9 cellular contexts compared by ENCODE assay signal in the genomic region with DNA sequence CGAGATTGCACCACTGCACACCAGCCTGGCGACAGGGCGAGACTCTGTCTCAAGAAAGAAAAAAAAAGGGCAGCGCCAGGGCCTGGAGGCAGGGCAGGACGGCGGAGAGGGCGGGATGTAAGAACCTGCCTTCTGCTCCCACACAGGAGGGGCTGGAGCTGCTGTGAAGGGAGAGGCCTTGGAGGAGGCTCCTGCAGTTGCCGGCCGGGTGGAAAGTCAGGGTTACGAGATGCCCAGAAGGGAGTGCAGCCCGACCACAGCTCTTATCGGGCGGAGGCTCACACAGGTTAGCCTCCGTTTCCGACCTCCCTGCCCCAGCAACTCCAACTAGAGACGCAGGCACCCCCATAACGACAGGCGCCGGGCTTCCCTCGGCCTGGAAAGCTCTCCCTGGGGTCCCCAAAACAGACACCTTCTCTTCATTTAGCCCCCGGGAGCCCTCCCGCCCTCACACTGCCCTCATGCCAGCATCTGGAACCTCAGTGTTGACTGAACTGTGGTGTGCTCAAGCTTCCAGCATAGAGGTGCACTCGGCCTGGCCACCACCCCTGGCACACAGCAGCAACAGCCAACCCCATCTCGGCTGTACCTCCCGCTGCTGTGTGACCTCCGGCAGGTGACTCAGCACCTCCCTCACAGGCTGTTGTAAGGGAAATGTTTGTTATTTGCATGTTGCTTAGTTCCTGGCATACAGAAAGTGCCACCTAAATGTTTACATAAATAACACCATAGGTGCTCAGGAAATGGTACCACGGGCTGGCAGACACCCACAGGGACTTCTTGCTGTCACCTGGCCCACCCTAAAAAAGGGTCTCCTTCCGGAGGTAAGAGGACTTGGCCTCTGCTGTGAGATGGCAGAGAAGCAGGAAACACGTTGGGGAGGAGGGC. TPM values are rescaled to one million over a fixed set of nuclear protein-coding genes. Genes with fewer than 3 reads are reported as not detected.
DNase-seq lines count a peak whose midpoint lies in the region; ATAC-seq and TF ChIP-seq lines count a peak whose summit lies in the region.
"Had no signal": no experiment of that assay in that cellular context is flagged by ENCODE, and none has a peak within 500 bp of the region (broad histone marks: within the 10 kb centered on the region; RNA-seq: fewer than 3 reads in every experiment).

No MANE protein-coding gene starts in this region.

- in situ Hi-C loops in Caki2 (cut with HindIII; ENCODE audit: low pct_unique_long_range_greater_than_20kb, low sequenced_read_pairs): no loop called here

- H3K27ac ChIP-seq in rectal smooth muscle tissue (ENCODE audit: low read depth, low read length): no peak overlapping the region

- ATAC-seq in HG02571 (IDR thresholded peaks at IDR 0.05; ENCODE audit: unreplicated experiment) (no peak), GM21528 (IDR thresholded peaks at IDR 0.05; ENCODE audit: low FRiP score, unreplicated experiment) (no peak)

- no peaks in the 10 kb centered on the region for H3K36me3 ChIP-seq in rectal smooth muscle tissue (ENCODE audit: control insufficient read depth, insufficient read depth, low read length)

- H3K9ac ChIP-seq in rectal smooth muscle tissue (ENCODE audit: low read length): no peak overlapping the region

- peak; percentile 80 for DNase-seq in Caki2 (ENCODE audit: low read depth)
- peak; percentile 97 for DNase-seq in NCI-H2029 treated with DMSO at 0.1 percent for 48 hours (lab: John Stamatoyannopoulos, UW)
- DNase-seq in activated T-cell treated with anti-CD3 and anti-CD28 coated beads for 4 hours: peak; percentile 21
- peak; percentile 34 to 68 for DNase-seq in foreskin fibroblast
- no peak for DNase-seq in Ammon's horn (ENCODE audit: low spot score)

- H3K4me1 ChIP-seq in rectal smooth muscle tissue (ENCODE audit: control insufficient read depth, insufficient read depth, low read length): peaks cover 1% of the 10 kb centered on the region

- H3K4me3 ChIP-seq in foreskin fibroblast (ENCODE audit: low read depth in 1 of 2, low read length in 2 of 2) (peak overlapping the region; percentile 47 to 58), rectal smooth muscle tissue (ENCODE audit: low read length) (peak overlapping the region; percentile 53)

- TF ChIP-seq CTCF in foreskin fibroblast (IDR thresholded peaks at IDR 0.05; ENCODE audit: low read depth, low read length): no peak

- H3K27me3 ChIP-seq in rectal smooth muscle tissue (ENCODE audit: control insufficient read depth, insufficient read depth, low read length): peaks cover 27% of the 10 kb centered on the region

RNA-seq across cellular contexts. Expression of gene PLPP2, which starts 1.3 kb away (rescaled TPM):
- 128 and 155 TPM in 2 replicates for total RNA-seq in Caki2 (2014; rRNA removed; shearing (Covaris generic); ENCODE audit: low replicate concordance)
- total RNA-seq: myocyte had no signal

RNA-seq across cellular contexts. Expression of gene MIER2, which starts 54.7 kb away (rescaled TPM):
- 6.1 and 9.4 TPM in 2 replicates for total RNA-seq in Caki2 (2014; rRNA removed; shearing (Covaris generic); ENCODE audit: low replicate concordance)
